Comparison of ENCODE assay signal across 15 cellular contexts in the genomic region with DNA sequence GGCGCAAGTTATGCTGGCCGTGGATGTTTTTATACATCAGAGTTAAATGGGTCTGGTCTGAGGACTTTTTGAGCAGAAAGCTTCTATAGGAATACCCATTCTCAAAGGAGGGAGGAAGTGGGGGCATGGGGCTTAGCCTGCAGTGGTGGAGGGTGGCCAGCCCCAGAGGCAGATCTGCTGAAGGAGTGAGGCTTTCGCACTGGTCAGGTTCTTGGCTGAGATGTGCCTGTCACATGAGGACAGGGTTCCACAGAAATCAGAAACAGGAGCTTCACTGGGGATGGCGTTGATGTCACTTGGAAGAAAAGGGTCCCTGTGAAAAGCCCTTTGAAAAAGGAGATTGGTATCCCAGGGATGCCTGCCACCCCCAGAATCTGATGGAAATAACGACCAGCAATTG.
"Had no signal": no experiment of that assay in that cellular context is flagged by ENCODE, and none has a peak within 500 bp of the region (broad histone marks: within the 10 kb centered on the region; RNA-seq: fewer than 3 reads in every experiment).

No MANE protein-coding gene starts in this region.

- H3K4me3 Mint-ChIP-seq: endodermal cell, memory B cell, mesothelial cell of epicardium, natural killer cell had no signal

- H3K27me3 Mint-ChIP-seq: memory B cell had no signal

- ATAC-seq: left cardiac atrium; natural killer cell; stimulated activated naive CD8-positive, alpha-beta T cell treated with anti-CD3 and anti-CD28 coated beads, Interleukin-15, Interleukin-2, amounts not matched to agents 100 U/mL and 50 U/mL, for 24 hours had no signal

- H3K27ac Mint-ChIP-seq: endodermal cell, memory B cell, mesothelial cell of epicardium had no signal

- H3K4me1 Mint-ChIP-seq: mesothelial cell of epicardium had no signal

- DNase-seq: colonic mucosa; effector CD4-positive, alpha-beta T cell; foreskin melanocyte; left cardiac atrium; left ventricle myocardium inferior; lower lobe of right lung; natural killer cell; stimulated activated CD4-positive, alpha-beta T cell treated with anti-CD3 and anti-CD28 coated beads, Interleukin-15, amount 100 ng/mL, for 24 hours; stimulated activated CD4-positive, alpha-beta T cell treated with anti-CD3 and anti-CD28 coated beads, Interleukin-1b, Interleukin-23, amount 100 ng/mL, for 48 hours; stimulated activated naive CD8-positive, alpha-beta T cell treated with anti-CD3 and anti-CD28 coated beads, Interleukin-15, Interleukin-2, amounts not matched to agents 100 U/mL and 50 U/mL, for 24 hours; thyroid gland; upper lobe of right lung had no signal

- H3K9me3 Mint-ChIP-seq: mesothelial cell of epicardium had no signal
